9 cellular contexts compared by ENCODE assay signal in genomic region chr11:123677510-123677909, GRCh38. TPM values are rescaled to one million over a fixed set of nuclear protein-coding genes. Genes with fewer than 3 reads are reported as not detected.
"Had no signal": no experiment of that assay in that cellular context is flagged by ENCODE, and none has a peak within 500 bp of the region (broad histone marks: within the 10 kb centered on the region; RNA-seq: fewer than 3 reads in every experiment).

No MANE protein-coding gene starts in this region.

- DNase-seq: IMR-90, KBM-7, KG1 had no signal

- ATAC-seq: HepG2 had no signal

- FAIRE-seq: HepG2, HTR-8/SVneo had no signal

- H3K27ac ChIP-seq: HL-60, KMS-11 had no signal

- H3K4me2 ChIP-seq: KMS-11 had no signal

- H3K9ac ChIP-seq: KMS-11 had no signal

RNA-seq across cellular contexts. Expression of gene SCN3B, which starts 23.1 kb away (rescaled TPM):
- total RNA-seq: HT-29 had no signal
- polyA plus RNA-seq: IgD-negative memory B cell had no signal
